In the genomic region with DNA sequence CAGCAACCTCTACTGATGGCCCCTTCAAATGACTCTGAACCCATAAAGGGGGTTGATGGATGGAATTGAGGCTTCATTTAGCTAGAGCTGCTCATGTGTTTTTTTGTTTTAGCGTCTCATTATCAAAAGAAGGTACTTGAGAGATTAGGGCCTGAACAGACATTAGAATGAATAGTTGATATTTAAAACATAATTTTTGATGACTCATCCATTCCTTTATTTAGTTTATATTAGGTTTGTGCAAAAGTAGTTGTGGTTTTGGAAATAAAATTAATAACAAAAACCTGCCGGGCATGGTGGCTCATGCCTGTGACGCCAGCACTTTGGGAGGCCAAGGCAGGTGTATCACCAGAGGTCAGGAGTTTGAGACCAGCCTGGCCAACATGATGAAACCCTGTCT, we compare ENCODE assay signal across 9 cellular contexts.
"Had no signal": no experiment of that assay in that cellular context is flagged by ENCODE, and none has a peak within 500 bp of the region (broad histone marks: within the 10 kb centered on the region; RNA-seq: fewer than 3 reads in every experiment).

No MANE protein-coding gene starts in this region.

- FAIRE-seq: H1, H54, K562 had no signal

- H3K27ac ChIP-seq: HL-60 had no signal

- H3K9me3 Mint-ChIP-seq: GM23338, H9, HFFc6 had no signal

- ATAC-seq: HCT116, K562 had no signal

- H3K27ac Mint-ChIP-seq: GM23338, H9, HFFc6 had no signal

- DNase-seq: H9, HFFc6, KG1 had no signal

- H3K4me2 ChIP-seq: GM23338 had no signal

- H2AFZ ChIP-seq: GM23338 had no signal

- H3K4me3 Mint-ChIP-seq: GM23338, H9, HFFc6 had no signal

- H3K4me3 ChIP-seq: GM23338, K562 had no signal
